28 cellular contexts compared by ENCODE assay signal in the genomic region with DNA sequence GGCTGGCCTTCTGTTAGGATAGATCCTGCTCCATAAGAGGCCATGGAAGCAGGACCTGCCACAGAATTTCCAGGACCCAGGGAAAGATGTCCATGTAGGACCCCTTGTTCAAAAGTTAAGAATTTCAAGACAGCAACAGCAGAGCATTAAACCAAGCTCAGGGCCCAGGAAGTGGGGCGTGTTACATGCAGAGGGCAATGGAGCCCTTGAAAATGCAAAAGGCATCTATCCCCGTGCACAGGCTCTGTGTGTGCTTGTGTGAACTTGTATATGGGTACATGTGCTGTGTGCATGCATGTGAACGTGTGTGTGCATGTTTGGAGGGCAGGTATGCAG. TPM values are rescaled to one million over a fixed set of nuclear protein-coding genes. Genes with fewer than 3 reads are reported as not detected.
DNase-seq lines count a peak whose midpoint lies in the region; ATAC-seq and TF ChIP-seq lines count a peak whose summit lies in the region.
"Had no signal": no experiment of that assay in that cellular context is flagged by ENCODE, and none has a peak within 500 bp of the region (broad histone marks: within the 10 kb centered on the region; RNA-seq: fewer than 3 reads in every experiment).

No MANE protein-coding gene starts in this region.

- peaks cover 0 to 62% of the 10 kb centered on the region in 2 donors for H3K4me1 ChIP-seq in right atrium auricular region
- H3K4me1 ChIP-seq in aorta (ENCODE audit: control insufficient read depth in 1 of 2, insufficient read depth in 2 of 2, low read length in 2 of 2) = no peaks in the 10 kb centered on the region
- H3K4me1 ChIP-seq: pancreas had no signal

- H3K4me3 Mint-ChIP-seq in osteocyte (ENCODE audit: unreplicated experiment) = no peak overlapping the region
- H3K4me3 Mint-ChIP-seq: activated B cell treated with CpG ODN at 0.5 μM for 24 hours; activated naive CD4-positive, alpha-beta T cell treated with anti-CD3 and anti-CD28 coated beads, Interleukin-2, amount 50 U/mL, for 24 hours; H9; natural killer cell treated with Interleukin-12 subunit alpha and Interleukin-12 subunit beta and Interleukin-15 and Interleukin-18, amount 100 ng/mL, for 72 hours; stimulated activated naive CD8-positive, alpha-beta T cell treated with anti-CD3 and anti-CD28 coated beads, Interleukin-15, Interleukin-2, amounts not matched to agents 100 ng/mL and 50 ng/mL, for 24 hours had no signal

- peaks cover 58% of the 10 kb centered on the region for H3K27me3 Mint-ChIP-seq in osteocyte (ENCODE audit: unreplicated experiment)

- H3K4me1 Mint-ChIP-seq in osteocyte (ENCODE audit: unreplicated experiment) = peaks cover 4% of the 10 kb centered on the region

- TF ChIP-seq CTCF in right atrium auricular region (IDR thresholded peaks at IDR 0.05) (no peak), osteocyte (IDR thresholded peaks at IDR 0.05) (no peak)

- ATAC-seq in Right ventricle myocardium superior (ENCODE audit: poor library complexity) (no peak), aorta (ENCODE audit: low FRiP score) (no peak)
- ATAC-seq: natural killer cell treated with Interleukin-12 subunit alpha and Interleukin-12 subunit beta and Interleukin-15 and Interleukin-18, amount 100 ng/mL, for 72 hours had no signal

- H3K27me3 ChIP-seq in right atrium auricular region (no peaks in the 10 kb centered on the region), aorta (ENCODE audit: control insufficient read depth in 1 of 2, insufficient read depth in 2 of 2, low read length in 1 of 2) (no peaks in the 10 kb centered on the region)
- H3K27me3 ChIP-seq: BE2C, gastroesophageal sphincter, pancreas, SJSA1 had no signal

- no peak overlapping the region for H3K27ac ChIP-seq in right atrium auricular region
- H3K27ac ChIP-seq in aorta (ENCODE audit: low read depth in 1 of 2, low read length in 2 of 2) = no peak overlapping the region
- H3K27ac ChIP-seq: left lung, SJSA1 had no signal

- no peaks in the 10 kb centered on the region for H3K36me3 Mint-ChIP-seq in osteocyte (ENCODE audit: unreplicated experiment)
- H3K36me3 Mint-ChIP-seq: activated naive CD4-positive, alpha-beta T cell treated with anti-CD3 and anti-CD28 coated beads, Interleukin-2, amount 50 U/mL, for 24 hours; natural killer cell treated with Interleukin-12 subunit alpha and Interleukin-12 subunit beta and Interleukin-15 and Interleukin-18, amount 100 ng/mL, for 72 hours had no signal

- H3K9me3 ChIP-seq in right atrium auricular region (no peaks in the 10 kb centered on the region), aorta (ENCODE audit: control insufficient read depth, low read length) (no peaks in the 10 kb centered on the region)
- H3K9me3 ChIP-seq: BE2C, gastroesophageal sphincter, left lung, pancreas, SJSA1 had no signal

- no peaks in the 10 kb centered on the region for H3K36me3 ChIP-seq in right atrium auricular region
- no peaks in the 10 kb centered on the region for H3K36me3 ChIP-seq in aorta (ENCODE audit: control insufficient read depth in 1 of 2, insufficient read depth in 2 of 2, low read length in 1 of 2)
- H3K36me3 ChIP-seq: BE2C, gastroesophageal sphincter, left lung, pancreas, SJSA1 had no signal

- 92 to 98% methylated on average over 3 of the region's 3 CpGs for WGBS in aorta, 2 donors

- DNase-seq in right atrium auricular region (ENCODE audit: low spot score) = peak; percentile 56
- no peak for DNase-seq in Right ventricle myocardium superior
- DNase-seq in ecto neural progenitor cell (ENCODE audit: low spot score) = peak; percentile 41
- peak; percentile 42 for DNase-seq in osteocyte (ENCODE audit: extremely low spot score, unreplicated experiment)
- peak; percentile 37 to 55 for DNase-seq in aorta
- DNase-seq in stimulated activated CD4-positive, alpha-beta T cell treated with anti-CD3 and anti-CD28 coated beads, Interleukin-4, amount 100 ng/mL, for 4 hours = no peak
- no peak for DNase-seq in GM19238 (ENCODE audit: insufficient read length, low spot score)
- DNase-seq in HUDEP-2 (lab: John Stamatoyannopoulos, UW; ENCODE audit: unreplicated experiment in 76 of 76) = no peak
- DNase-seq: activated B cell treated with CpG ODN at 0.5 μM for 24 hours, BE2C, GF-D8, hippocampal formation, KBM-7, MM.1S, NCI-H2029, NCI-H2227 treated with DMSO at 0.1 percent for 48 hours, NCI-H748 treated with DMSO at 0.1 percent for 48 hours, T-helper 1 cell had no signal

- no peak overlapping the region for H3K27ac Mint-ChIP-seq in osteocyte (ENCODE audit: unreplicated experiment)
- H3K27ac Mint-ChIP-seq: activated B cell treated with CpG ODN at 0.5 μM for 24 hours; activated naive CD4-positive, alpha-beta T cell treated with anti-CD3 and anti-CD28 coated beads, Interleukin-2, amount 50 U/mL, for 24 hours; H9; natural killer cell treated with Interleukin-12 subunit alpha and Interleukin-12 subunit beta and Interleukin-15 and Interleukin-18, amount 100 ng/mL, for 72 hours; stimulated activated naive CD8-positive, alpha-beta T cell treated with anti-CD3 and anti-CD28 coated beads, Interleukin-15, Interleukin-2, amounts not matched to agents 100 ng/mL and 50 ng/mL, for 24 hours had no signal

- H3K4me3 ChIP-seq in right atrium auricular region (no peak overlapping the region), aorta (ENCODE audit: low read length in 2 of 2) (no peak overlapping the region)
- H3K4me3 ChIP-seq: gastroesophageal sphincter, left lung, pancreas, SJSA1 had no signal

- intact Hi-C loops in Right ventricle myocardium superior (cut with DNase I) (loop anchor here (5.0 to 10.0 kb wide), 2 partner anchors 141 to 173 kb away; no protein-coding TSS in a partner anchor), aorta (cut with DNase I) (no loop called here)

- H3K9me3 Mint-ChIP-seq in osteocyte (ENCODE audit: unreplicated experiment) = no peaks in the 10 kb centered on the region
- H3K9me3 Mint-ChIP-seq: activated naive CD4-positive, alpha-beta T cell treated with anti-CD3 and anti-CD28 coated beads, Interleukin-2, amount 50 U/mL, for 24 hours; H9; natural killer cell treated with Interleukin-12 subunit alpha and Interleukin-12 subunit beta and Interleukin-15 and Interleukin-18, amount 100 ng/mL, for 72 hours; stimulated activated naive CD8-positive, alpha-beta T cell treated with anti-CD3 and anti-CD28 coated beads, Interleukin-15, Interleukin-2, amounts not matched to agents 100 ng/mL and 50 ng/mL, for 24 hours had no signal

RNA-seq across cellular contexts. Expression of a gene that starts 14.4 kb away (rescaled TPM):
- total RNA-seq in right atrium auricular region = 1 to 10 TPM; 2.4 to 2.8 TPM
- total RNA-seq in Right ventricle myocardium superior = 2.8 TPM
- not detected in 2 replicates for total RNA-seq in osteocyte
- 1 to 10 TPM; 2.8 to 6.8 TPM for total RNA-seq in aorta
- polyA plus RNA-seq in aorta = under 1 TPM in 1 of 2 donors, not detected in 1; 0.10 TPM
- total RNA-seq: mononuclear cell had no signal
- polyA plus RNA-seq: fibroblast of lung had no signal

Comparison
In these comparisons a context has a peak if more than half of its experiments do, and no peak if none do; other contexts are left out.
1. DNase-seq: peak in right atrium auricular region (single experiment), ecto neural progenitor cell (single experiment), osteocyte (single experiment) and aorta (2 of 2); none in Right ventricle myocardium superior (single experiment), stimulated activated CD4-positive, alpha-beta T cell treated with anti-CD3 and anti-CD28 coated beads, Interleukin-4, amount 100 ng/mL, for 4 hours (0 of 2), GM19238 (single experiment) and HUDEP-2 (0 of 76).